In the genomic region with DNA sequence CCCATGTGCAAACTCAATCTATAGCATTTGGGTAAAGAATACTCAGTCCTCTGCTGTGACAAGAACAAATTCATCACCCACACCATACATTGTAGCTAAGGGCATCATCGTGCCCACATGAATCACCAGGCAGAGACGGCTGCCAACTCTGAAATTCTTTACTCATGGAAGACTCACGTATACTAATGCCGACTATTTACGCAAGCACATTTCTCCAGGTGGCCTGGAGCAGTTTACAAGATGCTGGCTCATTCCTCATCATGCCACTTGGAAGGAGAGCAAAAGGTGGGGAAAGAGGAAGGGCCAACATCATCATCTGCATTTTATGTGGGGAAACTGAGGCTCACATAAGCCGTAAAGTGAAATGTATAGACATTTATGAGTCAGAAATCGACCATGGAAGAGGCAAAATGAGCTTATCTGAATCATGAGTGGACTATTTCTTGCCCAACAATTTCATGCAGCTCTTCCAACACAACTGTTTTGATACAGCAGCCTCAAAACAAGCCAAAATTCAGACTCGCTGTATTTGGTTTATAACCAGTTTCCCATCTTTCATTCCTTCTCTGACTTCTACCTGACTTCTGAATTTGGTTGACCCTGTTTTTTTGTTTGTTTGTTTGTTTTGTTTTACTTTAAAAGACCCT, we compare ENCODE assay signal across 15 cellular contexts.
DNase-seq lines count a peak whose midpoint lies in the region; ATAC-seq and TF ChIP-seq lines count a peak whose summit lies in the region.
"Had no signal": no experiment of that assay in that cellular context is flagged by ENCODE, and none has a peak within 500 bp of the region (broad histone marks: within the 10 kb centered on the region; RNA-seq: fewer than 3 reads in every experiment).

No MANE protein-coding gene starts in this region.

- H3K36me3 ChIP-seq in breast epithelium (no peaks in the 10 kb centered on the region), transverse colon (no peaks in the 10 kb centered on the region)

- 50 to 72% methylated on average over 4 to 8 of the region's 8 CpGs for WGBS in transverse colon (ENCODE audit: low coverage in 1 of 2), 2 donors

- intact Hi-C loops in breast epithelium (cut with DNase I; ENCODE audit: low total_unique reads) = no loop called here
- intact Hi-C loops in transverse colon (cut with DNase I; ENCODE audit: low total_unique reads) = loop anchor here (5.0 kb wide), 1 partner anchor 68 kb away; no protein-coding TSS in a partner anchor

- TF ChIP-seq CTCF in breast epithelium (IDR thresholded peaks at IDR 0.05) (no peak), transverse colon (IDR thresholded peaks at IDR 0.05) (no peak)

- H3K27ac ChIP-seq in breast epithelium = peak overlapping the region; percentile 68 to 77
- peak overlapping the region in 3 of 4 donors; percentile 63 to 81 (median 65) for H3K27ac ChIP-seq in transverse colon

- DNase-seq in NCI-H460 (ENCODE audit: extremely low read depth, low read depth) (peak; percentile 33), breast epithelium (ENCODE audit: low spot score in 2 of 2) (peak; percentile 57 to 58), middle frontal gyrus (ENCODE audit: extremely low spot score, low spot score) (peak; percentile 34), transverse colon (no peak), DMS53 (lab: John Stamatoyannopoulos, UW) (no peak)
- DNase-seq: activated CD4-positive, alpha-beta T cell treated with anti-CD3 and anti-CD28 coated beads, Interleukin-2, amount 50 U/mL, for 4 hours; CD4-positive, alpha-beta memory T cell; midbrain; NCI-H1048; NCI-H526 treated with DMSO at 0.1 percent for 48 hours; stimulated activated naive CD4-positive, alpha-beta T cell treated with Interleukin-2 at 50 U/mL for 16 hours; T-helper 9 cell had no signal

- no peak for TF ChIP-seq EP300 in transverse colon (IDR thresholded peaks at IDR 0.05; ENCODE audit: low read depth)

- in situ Hi-C loops in transverse colon (cut with MboI; ENCODE audit: low pct_ligation_motif_present in 1 of 4, low pct_unique_long_range_greater_than_20kb in 1 of 4, low sequenced_read_pairs in 3 of 4) = loop anchor here in 1 of 4 donors (10.0 kb wide), 1 partner anchor 275 kb away; no protein-coding TSS in a partner anchor

- TF ChIP-seq POLR2A in breast epithelium (IDR thresholded peaks at IDR 0.05) (no peak), transverse colon (IDR thresholded peaks at IDR 0.05) (no peak)

- H3K27me3 ChIP-seq in breast epithelium (no peaks in the 10 kb centered on the region), transverse colon (no peaks in the 10 kb centered on the region)

- H3K9me3 ChIP-seq in breast epithelium = no peaks in the 10 kb centered on the region
- H3K9me3 ChIP-seq in transverse colon = no peaks in the 10 kb centered on the region

- H3K4me3 ChIP-seq in breast epithelium (no peak overlapping the region), transverse colon (no peak overlapping the region)

- ATAC-seq in GM18519 (IDR thresholded peaks at IDR 0.05; ENCODE audit: low FRiP score, unreplicated experiment) = no peak
- ATAC-seq in GM21576 (IDR thresholded peaks at IDR 0.05; ENCODE audit: unreplicated experiment) = no peak
- ATAC-seq: activated T-helper 17 cell treated with anti-CD3 and anti-CD28 coated beads, Interleukin-2, amount 50 U/mL, for 72 hours had no signal

- no peaks in the 10 kb centered on the region for H3K4me1 ChIP-seq in breast epithelium
- H3K4me1 ChIP-seq in transverse colon = peaks cover 4 to 26% (median 13%) of the 10 kb centered on the region in 4 donors

Comparison
In these comparisons a context has a peak if more than half of its experiments do, and no peak if none do; other contexts are left out.
1. DNase-seq: peak in NCI-H460 (single experiment), breast epithelium (2 of 2) and middle frontal gyrus (single experiment); none in transverse colon (single experiment) and DMS53 (single experiment).